In genomic region chr2:65452150-65452895, GRCh38 we compare ENCODE assay signal across 19 cellular contexts.
"Had no signal": no experiment of that assay in that cellular context is flagged by ENCODE, and none has a peak within 500 bp of the region (broad histone marks: within the 10 kb centered on the region; RNA-seq: fewer than 3 reads in every experiment).

No MANE protein-coding gene starts in this region.

- H3K27me3 ChIP-seq: stomach, upper lobe of left lung had no signal

- ATAC-seq: activated CD8-positive, alpha-beta T cell treated with anti-CD3 and anti-CD28 coated beads for 36 hours; activated T-helper 17 cell treated with anti-CD3 and anti-CD28 coated beads, Interleukin-2, amount 50 U/mL, for 72 hours; right cardiac atrium had no signal

- H3K27ac Mint-ChIP-seq: activated CD8-positive, alpha-beta T cell treated with anti-CD3 and anti-CD28 coated beads for 36 hours; activated naive CD8-positive, alpha-beta T cell treated with anti-CD3 and anti-CD28 coated beads, Interleukin-2, amount 10 ng/mL, durations not matched to agents 7 days and 5 days; activated T-helper 17 cell treated with anti-CD3 and anti-CD28 coated beads, Interleukin-2, amount 50 U/mL, for 72 hours; mesothelial cell of epicardium had no signal

- H3K27ac ChIP-seq: prostate gland, skin epidermis, stomach, upper lobe of left lung had no signal

- H3K36me3 ChIP-seq: prostate gland, stomach, upper lobe of left lung had no signal

- H3K4me1 Mint-ChIP-seq: activated naive CD8-positive, alpha-beta T cell treated with anti-CD3 and anti-CD28 coated beads, Interleukin-2, amount 10 ng/mL, durations not matched to agents 7 days and 5 days; activated T-helper 17 cell treated with anti-CD3 and anti-CD28 coated beads, Interleukin-2, amount 50 U/mL, for 72 hours; mesothelial cell of epicardium; neural crest cell had no signal

- H3K9me3 ChIP-seq: prostate gland, stomach had no signal

- DNase-seq: activated CD4-positive, alpha-beta T cell treated with anti-CD3 and anti-CD28 coated beads for 48 hours; activated CD4-positive, CD25-positive, alpha-beta regulatory T cell; activated CD8-positive, alpha-beta T cell treated with anti-CD3 and anti-CD28 coated beads for 36 hours; activated naive CD4-positive, alpha-beta T cell; activated naive CD8-positive, alpha-beta T cell treated with anti-CD3 and anti-CD28 coated beads, Interleukin-2, amount 10 ng/mL, durations not matched to agents 7 days and 5 days; activated T-cell treated with anti-CD3 and anti-CD28 coated beads, Interleukin-2, amount 50 U/mL, for 1 hour; amygdala; caudate nucleus; right cardiac atrium; stimulated activated CD4-positive, alpha-beta T cell treated with anti-CD3 and anti-CD28 coated beads, Interleukin-4, amount 100 ng/mL, for 1 hour; stomach; T-helper 1 cell; T-helper 9 cell; upper lobe of left lung had no signal

- H3K4me3 Mint-ChIP-seq: activated CD8-positive, alpha-beta T cell treated with anti-CD3 and anti-CD28 coated beads for 36 hours; activated naive CD8-positive, alpha-beta T cell treated with anti-CD3 and anti-CD28 coated beads, Interleukin-2, amount 10 ng/mL, durations not matched to agents 7 days and 5 days; activated T-helper 17 cell treated with anti-CD3 and anti-CD28 coated beads, Interleukin-2, amount 50 U/mL, for 72 hours; mesothelial cell of epicardium; neural crest cell had no signal

- H3K9me3 Mint-ChIP-seq: activated CD8-positive, alpha-beta T cell treated with anti-CD3 and anti-CD28 coated beads for 36 hours; activated naive CD8-positive, alpha-beta T cell treated with anti-CD3 and anti-CD28 coated beads, Interleukin-2, amount 10 ng/mL, durations not matched to agents 7 days and 5 days; activated T-helper 17 cell treated with anti-CD3 and anti-CD28 coated beads, Interleukin-2, amount 50 U/mL, for 72 hours had no signal

- H3K4me1 ChIP-seq: prostate gland, stomach, upper lobe of left lung had no signal

- H3K36me3 Mint-ChIP-seq: activated naive CD8-positive, alpha-beta T cell treated with anti-CD3 and anti-CD28 coated beads, Interleukin-2, amount 10 ng/mL, durations not matched to agents 7 days and 5 days had no signal

- H3K4me3 ChIP-seq: prostate gland, skin epidermis, stomach, upper lobe of left lung had no signal
